13 cellular contexts compared by ENCODE assay signal in genomic region chr20:21607971-21608735, GRCh38.
DNase-seq lines count a peak whose midpoint lies in the region; TF ChIP-seq lines count a peak whose summit lies in the region.
"Had no signal": no experiment of that assay in that cellular context is flagged by ENCODE, and none has a peak within 500 bp of the region (broad histone marks: within the 10 kb centered on the region; RNA-seq: fewer than 3 reads in every experiment).

No MANE protein-coding gene starts in this region.

- H3K27ac Mint-ChIP-seq in CD14-positive monocyte: no peak overlapping the region
- H3K27ac Mint-ChIP-seq: activated CD4-positive, alpha-beta memory T cell treated with anti-CD3 and anti-CD28 coated beads for 36 hours; activated naive CD8-positive, alpha-beta T cell treated with anti-CD3 and anti-CD28 coated beads, Interleukin-2, amount 10 ng/mL, durations not matched to agents 7 days and 5 days; natural killer cell had no signal

- H3K4me3 Mint-ChIP-seq in CD14-positive monocyte: no peak overlapping the region
- H3K4me3 Mint-ChIP-seq: activated CD4-positive, alpha-beta memory T cell treated with anti-CD3 and anti-CD28 coated beads for 36 hours; activated naive CD8-positive, alpha-beta T cell treated with anti-CD3 and anti-CD28 coated beads, Interleukin-2, amount 10 ng/mL, durations not matched to agents 7 days and 5 days; natural killer cell had no signal

- no peaks in the 10 kb centered on the region for H3K4me1 Mint-ChIP-seq in CD14-positive monocyte
- H3K4me1 Mint-ChIP-seq: activated naive CD8-positive, alpha-beta T cell treated with anti-CD3 and anti-CD28 coated beads, Interleukin-2, amount 10 ng/mL, durations not matched to agents 7 days and 5 days; natural killer cell had no signal

- peak overlapping the region; percentile 94 for H3K27ac ChIP-seq in cingulate gyrus (ENCODE audit: low read depth, low read length)

- no peaks in the 10 kb centered on the region for H3K36me3 Mint-ChIP-seq in CD14-positive monocyte
- H3K36me3 Mint-ChIP-seq: activated naive CD8-positive, alpha-beta T cell treated with anti-CD3 and anti-CD28 coated beads, Interleukin-2, amount 10 ng/mL, durations not matched to agents 7 days and 5 days; natural killer cell had no signal

- peaks cover 9 to 28% (median 17%) of the 10 kb centered on the region in 7 donors for H3K9me3 Mint-ChIP-seq in CD14-positive monocyte

- intact Hi-C loops in CD14-positive monocyte (cut with micrococcal nuclease): no loop called here

- DNase-seq in Daoy (ENCODE audit: low read depth): peak; percentile 53
- DNase-seq in NCI-H446 treated with DMSO at 0.1 percent for 48 hours (lab: John Stamatoyannopoulos, UW): peak; percentile 5
- DNase-seq in putamen (ENCODE audit: low spot score): peak; percentile 92
- no peak for DNase-seq in NCI-H524 (lab: John Stamatoyannopoulos, UW)
- DNase-seq in CD14-positive monocyte (ENCODE audit: low spot score): no peak
- DNase-seq in ecto neural progenitor cell (ENCODE audit: low spot score): no peak
- no peak for DNase-seq in NOMO-1 treated with dmso at 0.1 percent for 144 hours (lab: John Stamatoyannopoulos, UW; ENCODE audit: unreplicated experiment)
- DNase-seq: activated CD4-positive, alpha-beta memory T cell treated with anti-CD3 and anti-CD28 coated beads for 36 hours; activated naive CD8-positive, alpha-beta T cell treated with anti-CD3 and anti-CD28 coated beads, Interleukin-2, amount 10 ng/mL, durations not matched to agents 7 days and 5 days; natural killer cell; NCI-H1694; stimulated activated naive CD4-positive, alpha-beta T cell treated with Interleukin-2 at 50 U/mL for 16 hours had no signal

- H3K27me3 Mint-ChIP-seq in CD14-positive monocyte (ENCODE audit: low read depth in 3 of 3): peaks cover 8 to 26% (median 12%) of the 10 kb centered on the region in 3 donors

- no peak for TF ChIP-seq CTCF in CD14-positive monocyte (IDR thresholded peaks at IDR 0.05)

Comparison
In these comparisons a context has a peak if more than half of its experiments do, and no peak if none do; other contexts are left out.
1. DNase-seq: peak in Daoy (single experiment), NCI-H446 treated with DMSO at 0.1 percent for 48 hours (single experiment) and putamen (single experiment); none in NCI-H524 (0 of 2), CD14-positive monocyte (single experiment), ecto neural progenitor cell (single experiment) and NOMO-1 treated with dmso at 0.1 percent for 144 hours (single experiment).